2 cellular contexts compared by ENCODE assay signal in the genomic region with DNA sequence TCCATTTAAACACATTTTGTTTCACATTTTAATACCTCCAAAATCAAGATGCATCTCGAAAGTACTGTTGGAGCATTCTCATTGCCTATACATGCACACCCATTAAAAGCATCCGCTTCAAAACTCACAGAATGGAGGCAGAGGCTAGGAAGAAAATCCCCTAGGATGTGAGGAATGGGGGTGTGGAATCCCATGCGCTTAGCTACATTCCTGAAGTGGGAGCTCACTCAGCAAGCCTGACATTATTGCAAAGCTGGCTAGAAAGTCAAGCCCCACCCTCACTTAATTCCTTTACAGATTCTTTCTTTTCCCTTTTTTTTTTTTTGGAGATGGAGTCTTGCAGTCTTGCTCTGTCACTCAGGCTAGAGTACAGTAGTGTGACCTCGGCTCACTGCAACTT.
A peak's percentile ranks its signal among the peaks of the same experiment; 100 is the strongest.
TF ChIP-seq lines count a peak whose summit lies in the region.

No MANE protein-coding gene starts in this region.

TF ChIP-seq in HepG2, 621 proteins besides CTCF, POLR2A, EP300 and RAD21:
- TF ChIP-seq JUN (CRISPR knock-in tag; IDR thresholded peaks at IDR 0.05) (no peak), EEA1 (CRISPR knock-in tag; IDR thresholded peaks at IDR 0.05; ENCODE audit: borderline replicate concordance) (no peak), ZNF12 (CRISPR knock-in tag; IDR thresholded peaks at IDR 0.05) (peak; percentile 64; the same call in 1 of the 2 replicates)

TF ChIP-seq in SK-N-SH, 30 proteins besides CTCF, POLR2A, EP300 and RAD21:
- no peak for TF ChIP-seq NRF1 (IDR thresholded peaks at IDR 0.05; ENCODE audit: low read depth, low read length)
- no peak for TF ChIP-seq CHD2 (IDR thresholded peaks at IDR 0.05; ENCODE audit: low read length, partially characterized antibody)
- TF ChIP-seq NFIC (IDR thresholded peaks at IDR 0.05; ENCODE audit: borderline replicate concordance) = 0 out of 2 replicates have a peak, but pooled peaks have one; percentile 6
- TF ChIP-seq, protein P1, sequence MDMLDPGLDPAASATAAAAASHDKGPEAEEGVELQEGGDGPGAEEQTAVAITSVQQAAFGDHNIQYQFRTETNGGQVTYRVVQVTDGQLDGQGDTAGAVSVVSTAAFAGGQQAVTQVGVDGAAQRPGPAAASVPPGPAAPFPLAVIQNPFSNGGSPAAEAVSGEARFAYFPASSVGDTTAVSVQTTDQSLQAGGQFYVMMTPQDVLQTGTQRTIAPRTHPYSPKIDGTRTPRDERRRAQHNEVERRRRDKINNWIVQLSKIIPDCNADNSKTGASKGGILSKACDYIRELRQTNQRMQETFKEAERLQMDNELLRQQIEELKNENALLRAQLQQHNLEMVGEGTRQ (IDR thresholded peaks at IDR 0.05; ENCODE audit: borderline replicate concordance, low read depth, low read length) = no peak
- no peak for TF ChIP-seq RFX5 (IDR thresholded peaks at IDR 0.05; ENCODE audit: low read length)
- peak; percentile 34; the same call in 1 of the 2 replicates for TF ChIP-seq TEAD4 (IDR thresholded peaks at IDR 0.05; ENCODE audit: borderline replicate concordance, insufficient read depth)
- no peak for TF ChIP-seq YY1 (IDR thresholded peaks at IDR 0.05; ENCODE audit: low read depth)
- no peak for TF ChIP-seq TAF1 (IDR thresholded peaks at IDR 0.05; ENCODE audit: borderline replicate concordance, low read depth, low read length)
- TF ChIP-seq, protein P2, sequence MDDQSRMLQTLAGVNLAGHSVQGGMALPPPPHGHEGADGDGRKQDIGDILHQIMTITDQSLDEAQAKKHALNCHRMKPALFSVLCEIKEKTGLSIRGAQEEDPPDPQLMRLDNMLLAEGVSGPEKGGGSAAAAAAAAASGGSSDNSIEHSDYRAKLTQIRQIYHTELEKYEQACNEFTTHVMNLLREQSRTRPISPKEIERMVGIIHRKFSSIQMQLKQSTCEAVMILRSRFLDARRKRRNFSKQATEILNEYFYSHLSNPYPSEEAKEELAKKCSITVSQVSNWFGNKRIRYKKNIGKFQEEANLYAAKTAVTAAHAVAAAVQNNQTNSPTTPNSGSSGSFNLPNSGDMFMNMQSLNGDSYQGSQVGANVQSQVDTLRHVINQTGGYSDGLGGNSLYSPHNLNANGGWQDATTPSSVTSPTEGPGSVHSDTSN (IDR thresholded peaks at IDR 0.05) = no peak; the same call in 1 of the 2 replicates
- no peak for TF ChIP-seq FOXM1 (IDR thresholded peaks at IDR 0.05; ENCODE audit: low read depth)
- peak; percentile 14; the same call in 1 of the 2 replicates for TF ChIP-seq FOSL2 (IDR thresholded peaks at IDR 0.05; ENCODE audit: borderline replicate concordance, low read depth)
- no peak for TF ChIP-seq RXRA (IDR thresholded peaks at IDR 0.05; ENCODE audit: borderline replicate concordance, low read depth)
- no peak for TF ChIP-seq JUND (IDR thresholded peaks at IDR 0.05)
- TF ChIP-seq SMC3 (IDR thresholded peaks at IDR 0.05; ENCODE audit: low read depth, low read length) = no peak
- TF ChIP-seq, protein P3, sequence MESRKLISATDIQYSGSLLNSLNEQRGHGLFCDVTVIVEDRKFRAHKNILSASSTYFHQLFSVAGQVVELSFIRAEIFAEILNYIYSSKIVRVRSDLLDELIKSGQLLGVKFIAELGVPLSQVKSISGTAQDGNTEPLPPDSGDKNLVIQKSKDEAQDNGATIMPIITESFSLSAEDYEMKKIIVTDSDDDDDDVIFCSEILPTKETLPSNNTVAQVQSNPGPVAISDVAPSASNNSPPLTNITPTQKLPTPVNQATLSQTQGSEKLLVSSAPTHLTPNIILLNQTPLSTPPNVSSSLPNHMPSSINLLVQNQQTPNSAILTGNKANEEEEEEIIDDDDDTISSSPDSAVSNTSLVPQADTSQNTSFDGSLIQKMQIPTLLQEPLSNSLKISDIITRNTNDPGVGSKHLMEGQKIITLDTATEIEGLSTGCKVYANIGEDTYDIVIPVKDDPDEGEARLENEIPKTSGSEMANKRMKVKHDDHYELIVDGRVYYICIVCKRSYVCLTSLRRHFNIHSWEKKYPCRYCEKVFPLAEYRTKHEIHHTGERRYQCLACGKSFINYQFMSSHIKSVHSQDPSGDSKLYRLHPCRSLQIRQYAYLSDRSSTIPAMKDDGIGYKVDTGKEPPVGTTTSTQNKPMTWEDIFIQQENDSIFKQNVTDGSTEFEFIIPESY (IDR thresholded peaks at IDR 0.05; ENCODE audit: borderline replicate concordance, low read depth) = no peak
- TF ChIP-seq, protein P4, sequence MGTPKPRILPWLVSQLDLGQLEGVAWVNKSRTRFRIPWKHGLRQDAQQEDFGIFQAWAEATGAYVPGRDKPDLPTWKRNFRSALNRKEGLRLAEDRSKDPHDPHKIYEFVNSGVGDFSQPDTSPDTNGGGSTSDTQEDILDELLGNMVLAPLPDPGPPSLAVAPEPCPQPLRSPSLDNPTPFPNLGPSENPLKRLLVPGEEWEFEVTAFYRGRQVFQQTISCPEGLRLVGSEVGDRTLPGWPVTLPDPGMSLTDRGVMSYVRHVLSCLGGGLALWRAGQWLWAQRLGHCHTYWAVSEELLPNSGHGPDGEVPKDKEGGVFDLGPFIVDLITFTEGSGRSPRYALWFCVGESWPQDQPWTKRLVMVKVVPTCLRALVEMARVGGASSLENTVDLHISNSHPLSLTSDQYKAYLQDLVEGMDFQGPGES (IDR thresholded peaks at IDR 0.05; ENCODE audit: low read depth, low read length) = no peak
- TF ChIP-seq, protein P5, sequence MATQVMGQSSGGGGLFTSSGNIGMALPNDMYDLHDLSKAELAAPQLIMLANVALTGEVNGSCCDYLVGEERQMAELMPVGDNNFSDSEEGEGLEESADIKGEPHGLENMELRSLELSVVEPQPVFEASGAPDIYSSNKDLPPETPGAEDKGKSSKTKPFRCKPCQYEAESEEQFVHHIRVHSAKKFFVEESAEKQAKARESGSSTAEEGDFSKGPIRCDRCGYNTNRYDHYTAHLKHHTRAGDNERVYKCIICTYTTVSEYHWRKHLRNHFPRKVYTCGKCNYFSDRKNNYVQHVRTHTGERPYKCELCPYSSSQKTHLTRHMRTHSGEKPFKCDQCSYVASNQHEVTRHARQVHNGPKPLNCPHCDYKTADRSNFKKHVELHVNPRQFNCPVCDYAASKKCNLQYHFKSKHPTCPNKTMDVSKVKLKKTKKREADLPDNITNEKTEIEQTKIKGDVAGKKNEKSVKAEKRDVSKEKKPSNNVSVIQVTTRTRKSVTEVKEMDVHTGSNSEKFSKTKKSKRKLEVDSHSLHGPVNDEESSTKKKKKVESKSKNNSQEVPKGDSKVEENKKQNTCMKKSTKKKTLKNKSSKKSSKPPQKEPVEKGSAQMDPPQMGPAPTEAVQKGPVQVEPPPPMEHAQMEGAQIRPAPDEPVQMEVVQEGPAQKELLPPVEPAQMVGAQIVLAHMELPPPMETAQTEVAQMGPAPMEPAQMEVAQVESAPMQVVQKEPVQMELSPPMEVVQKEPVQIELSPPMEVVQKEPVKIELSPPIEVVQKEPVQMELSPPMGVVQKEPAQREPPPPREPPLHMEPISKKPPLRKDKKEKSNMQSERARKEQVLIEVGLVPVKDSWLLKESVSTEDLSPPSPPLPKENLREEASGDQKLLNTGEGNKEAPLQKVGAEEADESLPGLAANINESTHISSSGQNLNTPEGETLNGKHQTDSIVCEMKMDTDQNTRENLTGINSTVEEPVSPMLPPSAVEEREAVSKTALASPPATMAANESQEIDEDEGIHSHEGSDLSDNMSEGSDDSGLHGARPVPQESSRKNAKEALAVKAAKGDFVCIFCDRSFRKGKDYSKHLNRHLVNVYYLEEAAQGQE (IDR thresholded peaks at IDR 0.05; ENCODE audit: low read depth, low read length) = no peak
- TF ChIP-seq GABPA (IDR thresholded peaks at IDR 0.05; ENCODE audit: low read depth) = no peak
- TF ChIP-seq GATA2 (CRISPR knock-in tag; IDR thresholded peaks at IDR 0.05) = no peak
